20 cellular contexts compared by ENCODE assay signal in genomic region chr11:15170170-15170569, GRCh38. TPM values are rescaled to one million over a fixed set of nuclear protein-coding genes. Genes with fewer than 3 reads are reported as not detected.
DNase-seq lines count a peak whose midpoint lies in the region; FAIRE-seq and TF ChIP-seq lines count a peak whose summit lies in the region.
"Had no signal": no experiment of that assay in that cellular context is flagged by ENCODE, and none has a peak within 500 bp of the region (broad histone marks: within the 10 kb centered on the region; RNA-seq: fewer than 3 reads in every experiment).

No MANE protein-coding gene starts in this region.

- peak; percentile 32 for FAIRE-seq in kidney (lab: Jason Lieb, UNC)
- FAIRE-seq: GM12892, HTR-8/SVneo had no signal

- no peak for TF ChIP-seq POLR2A in adrenal gland (IDR thresholded peaks at IDR 0.05)

- H3K4me1 ChIP-seq in adipocyte (ENCODE audit: control insufficient read depth, insufficient read depth, low read length) = peaks cover 11% of the 10 kb centered on the region
- no peaks in the 10 kb centered on the region for H3K4me1 ChIP-seq in kidney (ENCODE audit: control insufficient read depth in 1 of 2, insufficient read depth in 1 of 2, low read depth in 1 of 2, low read length in 2 of 2)
- no peaks in the 10 kb centered on the region for H3K4me1 ChIP-seq in adrenal gland (replicated peaks in 1 of 2)
- H3K4me1 ChIP-seq: SJSA1 had no signal

- TF ChIP-seq CTCF in kidney (IDR thresholded peaks at IDR 0.05; ENCODE audit: borderline replicate concordance, extremely low read depth, insufficient read depth) = no peak
- TF ChIP-seq CTCF in adrenal gland (IDR thresholded peaks at IDR 0.05) = no peak

- H3K9me3 ChIP-seq in adipocyte (ENCODE audit: control insufficient read depth, low read length) (no peaks in the 10 kb centered on the region), kidney (ENCODE audit: control insufficient read depth in 1 of 2, low read length in 2 of 2) (no peaks in the 10 kb centered on the region), adrenal gland (replicated peaks in 1 of 3) (no peaks in the 10 kb centered on the region)
- H3K9me3 ChIP-seq: MG63, SJSA1 had no signal

- H3K36me3 ChIP-seq in adipocyte (ENCODE audit: control insufficient read depth, insufficient read depth, low read length, severe bottlenecking) = no peaks in the 10 kb centered on the region
- H3K36me3 ChIP-seq in kidney (ENCODE audit: control insufficient read depth in 1 of 2, insufficient read depth in 2 of 2, low read length in 2 of 2) = no peaks in the 10 kb centered on the region
- H3K36me3 ChIP-seq in adrenal gland (replicated peaks in 1 of 2) = no peaks in the 10 kb centered on the region
- H3K36me3 ChIP-seq: MG63, SJSA1 had no signal

- H3K27ac ChIP-seq in kidney (ENCODE audit: low read depth in 2 of 2, low read length in 2 of 2) (no peak overlapping the region), caudate nucleus (ENCODE audit: low read depth, low read length) (no peak overlapping the region), adrenal gland (no peak overlapping the region)
- H3K27ac ChIP-seq: SJSA1 had no signal

- H3K4me3 ChIP-seq in adipocyte (ENCODE audit: low read length) (no peak overlapping the region), kidney (ENCODE audit: low read length in 2 of 2) (no peak overlapping the region), adrenal gland (no peak overlapping the region)
- H3K4me3 ChIP-seq: MG63, SJSA1 had no signal

- intact Hi-C loops in kidney (cut with DNase I) (no loop called here), adrenal gland (cut with DNase I) (no loop called here)

- peak; percentile 84 for DNase-seq in DMS53 (lab: John Stamatoyannopoulos, UW)
- DNase-seq in HT1080 (ENCODE audit: low read depth) = peak; percentile 65
- peak; percentile 44 for DNase-seq in adipocyte (ENCODE audit: low read depth)
- no peak for DNase-seq in kidney
- DNase-seq in activated CD4-positive, alpha-beta T cell treated with anti-CD3 and anti-CD28 coated beads for 4 hours = no peak
- DNase-seq in caudate nucleus (lab: John Stamatoyannopoulos, UW) = no peak
- no peak for DNase-seq in SK-N-DZ (ENCODE audit: low spot score)
- no peak for DNase-seq in adrenal gland
- DNase-seq: AML-193, DMS79, GDM1, KBM-7, MG63, NCI-H1092 treated with DMSO at 0.1 percent for 48 hours, NCI-H1694 treated with DMSO at 0.1 percent for 48 hours, NCI-H510A treated with DMSO at 0.1 percent for 48 hours, PC-3 had no signal

- no peaks in the 10 kb centered on the region for H3K27me3 ChIP-seq in adipocyte (replicated peaks; ENCODE audit: control insufficient read depth, insufficient read depth, low read length)
- H3K27me3 ChIP-seq in adrenal gland = no peaks in the 10 kb centered on the region
- H3K27me3 ChIP-seq: MG63, SJSA1 had no signal

- H3K9ac ChIP-seq in adipocyte (ENCODE audit: low read length) (no peak overlapping the region), kidney (ENCODE audit: low read length in 2 of 2) (no peak overlapping the region)

- WGBS in adrenal gland, 4 donors = 46 to 63% (median 50%) methylated on average over 2 of the region's 2 CpGs

RNA-seq across cellular contexts. Expression of gene INSC, which starts 55.4 kb away (rescaled TPM):
- 4.0 and 4.3 TPM in 2 replicates for total RNA-seq in HT1080 (2014; rRNA removed; shearing (Covaris generic))
- polyA plus RNA-seq in HT1080 (2015; cell fraction: cytosol; rRNA removed) = 5.5 and 7.2 TPM in 2 replicates
- 11.2 and 12.3 TPM in 2 replicates for polyA plus RNA-seq in HT1080 (2015; cell fraction: nucleus; rRNA removed)
- 0.41 TPM for total RNA-seq in kidney
- polyA plus RNA-seq in kidney (ENCODE audit: insufficient read depth, low read depth, low replicate concordance) = 1.3 TPM
- polyA plus RNA-seq in SK-N-DZ (2014; cell fraction: cytosol; rRNA removed) = not detected in 2 replicates
- not detected in 2 replicates for polyA plus RNA-seq in SK-N-DZ (2014; cell fraction: nucleus; rRNA removed)
- under 1 TPM in 4 of 8 donors, not detected in 4; 0.11 to 0.79 (median 0.61) TPM for total RNA-seq in adrenal gland
- polyA plus RNA-seq in adrenal gland = 1 to 10 TPM in 1 of 3 donors, under 1 TPM in 2; 0.18 to 1.4 (median 0.54) TPM
- total RNA-seq: PC-3 had no signal

Comparison
In these comparisons a context has a peak if more than half of its experiments do, and no peak if none do; other contexts are left out.
1. DNase-seq: peak in DMS53 (single experiment), HT1080 (single experiment) and adipocyte (single experiment); none in kidney (single experiment), activated CD4-positive, alpha-beta T cell treated with anti-CD3 and anti-CD28 coated beads for 4 hours (0 of 2), caudate nucleus (0 of 61), SK-N-DZ (single experiment) and adrenal gland (0 of 7).